ENCODE assay signal across 1 cellular context in the genomic region with DNA sequence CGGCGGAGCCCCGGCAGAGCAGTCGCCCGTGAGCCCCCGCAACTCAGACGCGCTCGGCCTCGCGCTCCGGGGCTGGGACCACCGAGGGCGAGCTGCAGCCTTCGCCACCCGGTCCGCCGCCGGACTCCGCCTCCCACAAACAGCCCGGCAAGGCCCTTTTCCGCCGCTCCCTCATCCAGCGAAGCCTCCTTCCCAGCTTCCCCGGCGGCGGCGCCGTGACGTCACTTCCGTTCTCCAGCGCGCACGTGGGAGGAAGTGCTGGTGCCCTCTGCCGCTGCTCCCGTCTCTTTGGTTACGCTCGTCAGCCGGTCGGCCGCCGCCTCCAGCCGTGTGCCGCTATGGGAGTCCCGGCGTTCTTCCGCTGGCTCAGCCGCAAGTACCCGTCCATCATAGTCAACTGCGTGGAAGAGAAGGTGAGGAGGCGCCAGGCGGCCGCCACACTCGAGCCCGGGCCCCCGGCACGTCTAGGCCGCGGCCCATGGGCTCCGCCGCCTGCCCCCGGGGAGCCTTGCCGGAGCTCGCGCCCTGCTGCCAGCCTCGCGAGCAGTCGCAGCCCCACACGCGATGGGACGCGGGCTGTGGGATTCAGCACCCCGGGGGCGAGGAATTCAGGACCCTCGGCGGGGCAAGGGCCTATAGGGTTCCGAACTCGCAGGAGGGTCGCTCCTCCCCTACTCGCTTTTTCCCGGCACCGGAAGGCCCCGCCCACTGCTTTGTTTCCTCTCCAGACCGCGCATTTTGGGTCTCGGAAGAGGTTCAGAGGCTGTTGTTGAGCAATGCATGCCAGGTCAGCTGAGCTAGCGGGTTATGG.
A peak's percentile ranks its signal among the peaks of the same experiment; 100 is the strongest.
TF ChIP-seq lines count a peak whose summit lies in the region.

A gene with protein sequence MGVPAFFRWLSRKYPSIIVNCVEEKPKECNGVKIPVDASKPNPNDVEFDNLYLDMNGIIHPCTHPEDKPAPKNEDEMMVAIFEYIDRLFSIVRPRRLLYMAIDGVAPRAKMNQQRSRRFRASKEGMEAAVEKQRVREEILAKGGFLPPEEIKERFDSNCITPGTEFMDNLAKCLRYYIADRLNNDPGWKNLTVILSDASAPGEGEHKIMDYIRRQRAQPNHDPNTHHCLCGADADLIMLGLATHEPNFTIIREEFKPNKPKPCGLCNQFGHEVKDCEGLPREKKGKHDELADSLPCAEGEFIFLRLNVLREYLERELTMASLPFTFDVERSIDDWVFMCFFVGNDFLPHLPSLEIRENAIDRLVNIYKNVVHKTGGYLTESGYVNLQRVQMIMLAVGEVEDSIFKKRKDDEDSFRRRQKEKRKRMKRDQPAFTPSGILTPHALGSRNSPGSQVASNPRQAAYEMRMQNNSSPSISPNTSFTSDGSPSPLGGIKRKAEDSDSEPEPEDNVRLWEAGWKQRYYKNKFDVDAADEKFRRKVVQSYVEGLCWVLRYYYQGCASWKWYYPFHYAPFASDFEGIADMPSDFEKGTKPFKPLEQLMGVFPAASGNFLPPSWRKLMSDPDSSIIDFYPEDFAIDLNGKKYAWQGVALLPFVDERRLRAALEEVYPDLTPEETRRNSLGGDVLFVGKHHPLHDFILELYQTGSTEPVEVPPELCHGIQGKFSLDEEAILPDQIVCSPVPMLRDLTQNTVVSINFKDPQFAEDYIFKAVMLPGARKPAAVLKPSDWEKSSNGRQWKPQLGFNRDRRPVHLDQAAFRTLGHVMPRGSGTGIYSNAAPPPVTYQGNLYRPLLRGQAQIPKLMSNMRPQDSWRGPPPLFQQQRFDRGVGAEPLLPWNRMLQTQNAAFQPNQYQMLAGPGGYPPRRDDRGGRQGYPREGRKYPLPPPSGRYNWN (plus strand): TSS at position 271 of the 811 bp plus-strand sequence. CDS start 68 bp downstream, at position 339.

TF ChIP-seq in K562, 482 proteins besides CTCF, POLR2A, EP300 and RAD21 (continued from another document and continues in another):
- TF ChIP-seq GTF2A2 (tag; IDR thresholded peaks at IDR 0.05) (no peak), HNRNPL (IDR thresholded peaks at IDR 0.05; ENCODE audit: low read depth, low read length) (peak; percentile 82), ZNF212 (CRISPR knock-in tag; IDR thresholded peaks at IDR 0.05) (no peak), AFF4 (CRISPR knock-in tag; IDR thresholded peaks at IDR 0.05) (peak; percentile 35; the same call in 1 of the 2 replicates), MTF1 (CRISPR knock-in tag; IDR thresholded peaks at IDR 0.05; ENCODE audit: borderline replicate concordance) (no peak), NFIC (IDR thresholded peaks at IDR 0.05) (no peak), HDAC6 (IDR thresholded peaks at IDR 0.05; ENCODE audit: low read depth, low read length) (no peak), STAT5B (CRISPR knock-in tag; IDR thresholded peaks at IDR 0.05) (no peak), IRF2 (CRISPR knock-in tag; IDR thresholded peaks at IDR 0.05) (no peak), MEIS2 (IDR thresholded peaks at IDR 0.05; ENCODE audit: partially characterized antibody) (no peak), CREB1 (IDR thresholded peaks at IDR 0.05) (peak; percentile 63; the same call in 1 of the 2 replicates), CREB1 (CRISPR knock-in tag; IDR thresholded peaks at IDR 0.05) (peak; percentile 91), SREBF1 (IDR thresholded peaks at IDR 0.05; ENCODE audit: borderline replicate concordance, low read depth, low read length) (no peak), ZNF431 (CRISPR knock-in tag; IDR thresholded peaks at IDR 0.05) (no peak), HDAC8 (tag; IDR thresholded peaks at IDR 0.05) (no peak), PHF21A (IDR thresholded peaks at IDR 0.05; ENCODE audit: borderline replicate concordance, low read depth) (no peak), TRIM24 (IDR thresholded peaks at IDR 0.05) (no peak), RCOR1 (IDR thresholded peaks at IDR 0.05; ENCODE audit: borderline replicate concordance in 1 of 2, low read depth in 2 of 2, low read length in 2 of 2) (0 out of 4 replicates have a peak, but pooled peaks of 1 of the 2 experiments have one; percentile 43), ZNF133 (CRISPR knock-in tag; IDR thresholded peaks at IDR 0.05) (no peak), ZNF436 (CRISPR knock-in tag; IDR thresholded peaks at IDR 0.05) (no peak), NR4A1 (CRISPR knock-in tag; IDR thresholded peaks at IDR 0.05) (no peak), NR4A1 (tag; IDR thresholded peaks at IDR 0.05) (no peak), HDGF (IDR thresholded peaks at IDR 0.05) (no peak), MAFF (IDR thresholded peaks at IDR 0.05; ENCODE audit: low read length) (no peak), PML (IDR thresholded peaks at IDR 0.05; ENCODE audit: low read length) (no peak), ZKSCAN8 (CRISPR knock-in tag; IDR thresholded peaks at IDR 0.05) (no peak), ETV1 (tag; conservative IDR thresholded peaks at IDR 0.05; ENCODE audit: low read depth) (peak; percentile 66), NUFIP1 (IDR thresholded peaks at IDR 0.05; ENCODE audit: partially characterized antibody) (no peak), FOXA1 (IDR thresholded peaks at IDR 0.05; ENCODE audit: borderline replicate concordance) (no peak), XRCC4 (IDR thresholded peaks at IDR 0.05; ENCODE audit: extremely low read depth, insufficient read depth, insufficient read length) (no peak), SRSF3 (IDR thresholded peaks at IDR 0.05; ENCODE audit: insufficient read depth, low read length) (no peak), CBFA2T2 (conservative IDR thresholded peaks at IDR 0.05) (no peak), BCLAF1 (IDR thresholded peaks at IDR 0.05; ENCODE audit: borderline replicate concordance in 1 of 2, control insufficient read depth in 1 of 2, low read depth in 2 of 2, low read length in 1 of 2) (no peak), MBD2 (IDR thresholded peaks at IDR 0.05; ENCODE audit: borderline replicate concordance, low read depth) (peak; percentile 51; the same call in 1 of the 2 replicates), EZH2 (IDR thresholded peaks at IDR 0.05; ENCODE audit: borderline replicate concordance, low read depth, low read length) (no peak), ADNP (tag; IDR thresholded peaks at IDR 0.05) (no peak), ZC3H8 (IDR thresholded peaks at IDR 0.05) (no peak), TAF15 (IDR thresholded peaks at IDR 0.05; ENCODE audit: low read depth, low read length) (no peak), RBM25 (IDR thresholded peaks at IDR 0.05; ENCODE audit: low read depth, low read length, severe bottlenecking) (no peak), TCF3 (CRISPR knock-in tag; IDR thresholded peaks at IDR 0.05) (peak; percentile 18; the same call in 1 of the 2 replicates)
- TF ChIP-seq, protein P1, sequence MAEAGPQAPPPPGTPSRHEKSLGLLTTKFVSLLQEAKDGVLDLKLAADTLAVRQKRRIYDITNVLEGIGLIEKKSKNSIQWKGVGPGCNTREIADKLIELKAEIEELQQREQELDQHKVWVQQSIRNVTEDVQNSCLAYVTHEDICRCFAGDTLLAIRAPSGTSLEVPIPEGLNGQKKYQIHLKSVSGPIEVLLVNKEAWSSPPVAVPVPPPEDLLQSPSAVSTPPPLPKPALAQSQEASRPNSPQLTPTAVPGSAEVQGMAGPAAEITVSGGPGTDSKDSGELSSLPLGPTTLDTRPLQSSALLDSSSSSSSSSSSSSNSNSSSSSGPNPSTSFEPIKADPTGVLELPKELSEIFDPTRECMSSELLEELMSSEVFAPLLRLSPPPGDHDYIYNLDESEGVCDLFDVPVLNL (CRISPR knock-in tag; IDR thresholded peaks at IDR 0.05; ENCODE audit: low read depth), result no peak
- TF ChIP-seq, protein P2, sequence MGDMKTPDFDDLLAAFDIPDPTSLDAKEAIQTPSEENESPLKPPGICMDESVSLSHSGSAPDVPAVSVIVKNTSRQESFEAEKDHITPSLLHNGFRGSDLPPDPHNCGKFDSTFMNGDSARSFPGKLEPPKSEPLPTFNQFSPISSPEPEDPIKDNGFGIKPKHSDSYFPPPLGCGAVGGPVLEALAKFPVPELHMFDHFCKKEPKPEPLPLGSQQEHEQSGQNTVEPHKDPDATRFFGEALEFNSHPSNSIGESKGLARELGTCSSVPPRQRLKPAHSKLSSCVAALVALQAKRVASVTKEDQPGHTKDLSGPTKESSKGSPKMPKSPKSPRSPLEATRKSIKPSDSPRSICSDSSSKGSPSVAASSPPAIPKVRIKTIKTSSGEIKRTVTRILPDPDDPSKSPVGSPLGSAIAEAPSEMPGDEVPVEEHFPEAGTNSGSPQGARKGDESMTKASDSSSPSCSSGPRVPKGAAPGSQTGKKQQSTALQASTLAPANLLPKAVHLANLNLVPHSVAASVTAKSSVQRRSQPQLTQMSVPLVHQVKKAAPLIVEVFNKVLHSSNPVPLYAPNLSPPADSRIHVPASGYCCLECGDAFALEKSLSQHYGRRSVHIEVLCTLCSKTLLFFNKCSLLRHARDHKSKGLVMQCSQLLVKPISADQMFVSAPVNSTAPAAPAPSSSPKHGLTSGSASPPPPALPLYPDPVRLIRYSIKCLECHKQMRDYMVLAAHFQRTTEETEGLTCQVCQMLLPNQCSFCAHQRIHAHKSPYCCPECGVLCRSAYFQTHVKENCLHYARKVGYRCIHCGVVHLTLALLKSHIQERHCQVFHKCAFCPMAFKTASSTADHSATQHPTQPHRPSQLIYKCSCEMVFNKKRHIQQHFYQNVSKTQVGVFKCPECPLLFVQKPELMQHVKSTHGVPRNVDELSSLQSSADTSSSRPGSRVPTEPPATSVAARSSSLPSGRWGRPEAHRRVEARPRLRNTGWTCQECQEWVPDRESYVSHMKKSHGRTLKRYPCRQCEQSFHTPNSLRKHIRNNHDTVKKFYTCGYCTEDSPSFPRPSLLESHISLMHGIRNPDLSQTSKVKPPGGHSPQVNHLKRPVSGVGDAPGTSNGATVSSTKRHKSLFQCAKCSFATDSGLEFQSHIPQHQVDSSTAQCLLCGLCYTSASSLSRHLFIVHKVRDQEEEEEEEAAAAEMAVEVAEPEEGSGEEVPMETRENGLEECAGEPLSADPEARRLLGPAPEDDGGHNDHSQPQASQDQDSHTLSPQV (IDR thresholded peaks at IDR 0.05), result no peak
- TF ChIP-seq, protein P3, sequence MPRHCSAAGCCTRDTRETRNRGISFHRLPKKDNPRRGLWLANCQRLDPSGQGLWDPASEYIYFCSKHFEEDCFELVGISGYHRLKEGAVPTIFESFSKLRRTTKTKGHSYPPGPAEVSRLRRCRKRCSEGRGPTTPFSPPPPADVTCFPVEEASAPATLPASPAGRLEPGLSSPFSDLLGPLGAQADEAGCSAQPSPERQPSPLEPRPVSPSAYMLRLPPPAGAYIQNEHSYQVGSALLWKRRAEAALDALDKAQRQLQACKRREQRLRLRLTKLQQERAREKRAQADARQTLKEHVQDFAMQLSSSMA (CRISPR knock-in tag; IDR thresholded peaks at IDR 0.05), result no peak
- TF ChIP-seq, protein P4, sequence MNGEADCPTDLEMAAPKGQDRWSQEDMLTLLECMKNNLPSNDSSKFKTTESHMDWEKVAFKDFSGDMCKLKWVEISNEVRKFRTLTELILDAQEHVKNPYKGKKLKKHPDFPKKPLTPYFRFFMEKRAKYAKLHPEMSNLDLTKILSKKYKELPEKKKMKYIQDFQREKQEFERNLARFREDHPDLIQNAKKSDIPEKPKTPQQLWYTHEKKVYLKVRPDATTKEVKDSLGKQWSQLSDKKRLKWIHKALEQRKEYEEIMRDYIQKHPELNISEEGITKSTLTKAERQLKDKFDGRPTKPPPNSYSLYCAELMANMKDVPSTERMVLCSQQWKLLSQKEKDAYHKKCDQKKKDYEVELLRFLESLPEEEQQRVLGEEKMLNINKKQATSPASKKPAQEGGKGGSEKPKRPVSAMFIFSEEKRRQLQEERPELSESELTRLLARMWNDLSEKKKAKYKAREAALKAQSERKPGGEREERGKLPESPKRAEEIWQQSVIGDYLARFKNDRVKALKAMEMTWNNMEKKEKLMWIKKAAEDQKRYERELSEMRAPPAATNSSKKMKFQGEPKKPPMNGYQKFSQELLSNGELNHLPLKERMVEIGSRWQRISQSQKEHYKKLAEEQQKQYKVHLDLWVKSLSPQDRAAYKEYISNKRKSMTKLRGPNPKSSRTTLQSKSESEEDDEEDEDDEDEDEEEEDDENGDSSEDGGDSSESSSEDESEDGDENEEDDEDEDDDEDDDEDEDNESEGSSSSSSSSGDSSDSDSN (IDR thresholded peaks at IDR 0.05; ENCODE audit: borderline replicate concordance in 1 of 2, low read depth in 2 of 2, low read length in 2 of 2), result no peak
